1 cellular context compared by ENCODE assay signal in the genomic region with DNA sequence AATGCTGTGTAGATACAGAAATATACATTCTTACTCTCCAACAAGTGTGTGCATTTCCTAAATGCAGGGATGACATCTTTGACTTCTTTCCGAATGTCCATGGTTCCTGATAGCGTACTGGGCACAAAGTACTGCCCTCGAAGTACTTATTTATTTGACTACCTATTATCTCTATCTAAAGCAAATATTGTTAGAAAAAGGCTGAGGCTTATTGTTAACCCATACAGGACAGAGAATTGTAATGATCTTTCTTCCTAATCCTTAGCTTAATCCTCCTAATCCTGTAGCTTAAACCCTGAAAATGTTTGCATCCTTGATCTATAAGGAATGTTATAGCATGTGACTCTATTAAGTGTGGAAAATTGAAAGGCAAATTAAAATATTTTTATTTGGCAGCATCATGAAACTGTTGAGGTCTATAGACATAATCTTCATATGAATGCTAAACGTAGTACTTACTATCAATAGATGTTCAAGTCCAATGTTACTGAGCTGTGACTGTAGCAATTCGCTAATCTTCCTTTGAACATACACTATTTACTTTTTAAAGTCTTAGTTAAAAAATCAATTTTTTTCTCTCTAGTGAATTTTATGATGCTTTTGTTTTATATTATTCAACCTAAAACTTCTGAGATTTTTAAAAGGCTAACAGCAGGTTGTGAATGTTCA.
TF ChIP-seq lines count a peak whose summit lies in the region.

No MANE protein-coding gene starts in this region.

TF ChIP-seq in HepG2, 621 proteins besides CTCF, POLR2A, EP300 and RAD21 (continued from another document and continues in another):
- TF ChIP-seq ZBTB40 (IDR thresholded peaks at IDR 0.05) (no peak), ZBTB40 (CRISPR knock-in tag; IDR thresholded peaks at IDR 0.05) (no peak), JUN (CRISPR knock-in tag; IDR thresholded peaks at IDR 0.05) (no peak), AHR (CRISPR knock-in tag; IDR thresholded peaks at IDR 0.05) (no peak), FOXO1 (CRISPR knock-in tag; IDR thresholded peaks at IDR 0.05) (peak; percentile 52; the same call in 1 of the 2 replicates), FOXA3 (CRISPR knock-in tag; IDR thresholded peaks at IDR 0.05) (peak; percentile 71; the same call in 1 of the 2 replicates), ELF1 (CRISPR knock-in tag; IDR thresholded peaks at IDR 0.05) (no peak), ZNF550 (CRISPR knock-in tag; IDR thresholded peaks at IDR 0.05; ENCODE audit: borderline replicate concordance) (no peak), ATF7 (IDR thresholded peaks at IDR 0.05) (no peak), ATF7 (CRISPR knock-in tag; IDR thresholded peaks at IDR 0.05) (no peak), CHD2 (IDR thresholded peaks at IDR 0.05; ENCODE audit: low read depth, low read length) (no peak), MTF1 (CRISPR knock-in tag; IDR thresholded peaks at IDR 0.05) (no peak), MXI1 (IDR thresholded peaks at IDR 0.05; ENCODE audit: borderline replicate concordance, low read depth, low read length) (no peak), ARID3A (IDR thresholded peaks at IDR 0.05; ENCODE audit: low read depth, low read length) (0 out of 2 replicates have a peak, but pooled peaks have one; percentile 64), RBFOX2 (IDR thresholded peaks at IDR 0.05; ENCODE audit: low read depth, low read length) (no peak), RAD51 (IDR thresholded peaks at IDR 0.05; ENCODE audit: borderline replicate concordance) (no peak), HOXD1 (CRISPR knock-in tag; IDR thresholded peaks at IDR 0.05) (no peak), GTF3A (CRISPR knock-in tag; conservative IDR thresholded peaks at IDR 0.05) (no peak), FLYWCH1 (CRISPR knock-in tag; IDR thresholded peaks at IDR 0.05) (no peak), TAF1 (CRISPR knock-in tag; IDR thresholded peaks at IDR 0.05) (no peak), CREM (IDR thresholded peaks at IDR 0.05) (no peak), CREM (CRISPR knock-in tag; IDR thresholded peaks at IDR 0.05) (no peak), ZNF484 (CRISPR knock-in tag; IDR thresholded peaks at IDR 0.05; ENCODE audit: borderline replicate concordance, low read depth) (no peak), NFATC3 (CRISPR knock-in tag; IDR thresholded peaks at IDR 0.05) (no peak), ZNF792 (CRISPR knock-in tag; IDR thresholded peaks at IDR 0.05) (no peak), ZNF543 (CRISPR knock-in tag; IDR thresholded peaks at IDR 0.05) (no peak), PHF5A (CRISPR knock-in tag; IDR thresholded peaks at IDR 0.05; ENCODE audit: low read depth, unreplicated experiment) (no peak), SOX5 (CRISPR knock-in tag; IDR thresholded peaks at IDR 0.05; ENCODE audit: borderline replicate concordance) (peak; percentile 75)
- TF ChIP-seq, protein P1, sequence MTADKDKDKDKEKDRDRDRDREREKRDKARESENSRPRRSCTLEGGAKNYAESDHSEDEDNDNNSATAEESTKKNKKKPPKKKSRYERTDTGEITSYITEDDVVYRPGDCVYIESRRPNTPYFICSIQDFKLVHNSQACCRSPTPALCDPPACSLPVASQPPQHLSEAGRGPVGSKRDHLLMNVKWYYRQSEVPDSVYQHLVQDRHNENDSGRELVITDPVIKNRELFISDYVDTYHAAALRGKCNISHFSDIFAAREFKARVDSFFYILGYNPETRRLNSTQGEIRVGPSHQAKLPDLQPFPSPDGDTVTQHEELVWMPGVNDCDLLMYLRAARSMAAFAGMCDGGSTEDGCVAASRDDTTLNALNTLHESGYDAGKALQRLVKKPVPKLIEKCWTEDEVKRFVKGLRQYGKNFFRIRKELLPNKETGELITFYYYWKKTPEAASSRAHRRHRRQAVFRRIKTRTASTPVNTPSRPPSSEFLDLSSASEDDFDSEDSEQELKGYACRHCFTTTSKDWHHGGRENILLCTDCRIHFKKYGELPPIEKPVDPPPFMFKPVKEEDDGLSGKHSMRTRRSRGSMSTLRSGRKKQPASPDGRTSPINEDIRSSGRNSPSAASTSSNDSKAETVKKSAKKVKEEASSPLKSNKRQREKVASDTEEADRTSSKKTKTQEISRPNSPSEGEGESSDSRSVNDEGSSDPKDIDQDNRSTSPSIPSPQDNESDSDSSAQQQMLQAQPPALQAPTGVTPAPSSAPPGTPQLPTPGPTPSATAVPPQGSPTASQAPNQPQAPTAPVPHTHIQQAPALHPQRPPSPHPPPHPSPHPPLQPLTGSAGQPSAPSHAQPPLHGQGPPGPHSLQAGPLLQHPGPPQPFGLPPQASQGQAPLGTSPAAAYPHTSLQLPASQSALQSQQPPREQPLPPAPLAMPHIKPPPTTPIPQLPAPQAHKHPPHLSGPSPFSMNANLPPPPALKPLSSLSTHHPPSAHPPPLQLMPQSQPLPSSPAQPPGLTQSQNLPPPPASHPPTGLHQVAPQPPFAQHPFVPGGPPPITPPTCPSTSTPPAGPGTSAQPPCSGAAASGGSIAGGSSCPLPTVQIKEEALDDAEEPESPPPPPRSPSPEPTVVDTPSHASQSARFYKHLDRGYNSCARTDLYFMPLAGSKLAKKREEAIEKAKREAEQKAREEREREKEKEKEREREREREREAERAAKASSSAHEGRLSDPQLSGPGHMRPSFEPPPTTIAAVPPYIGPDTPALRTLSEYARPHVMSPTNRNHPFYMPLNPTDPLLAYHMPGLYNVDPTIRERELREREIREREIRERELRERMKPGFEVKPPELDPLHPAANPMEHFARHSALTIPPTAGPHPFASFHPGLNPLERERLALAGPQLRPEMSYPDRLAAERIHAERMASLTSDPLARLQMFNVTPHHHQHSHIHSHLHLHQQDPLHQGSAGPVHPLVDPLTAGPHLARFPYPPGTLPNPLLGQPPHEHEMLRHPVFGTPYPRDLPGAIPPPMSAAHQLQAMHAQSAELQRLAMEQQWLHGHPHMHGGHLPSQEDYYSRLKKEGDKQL (CRISPR knock-in tag; IDR thresholded peaks at IDR 0.05; ENCODE audit: low read depth), result peak; percentile 75; the same call in 1 of the 2 replicates
- TF ChIP-seq, protein P2, sequence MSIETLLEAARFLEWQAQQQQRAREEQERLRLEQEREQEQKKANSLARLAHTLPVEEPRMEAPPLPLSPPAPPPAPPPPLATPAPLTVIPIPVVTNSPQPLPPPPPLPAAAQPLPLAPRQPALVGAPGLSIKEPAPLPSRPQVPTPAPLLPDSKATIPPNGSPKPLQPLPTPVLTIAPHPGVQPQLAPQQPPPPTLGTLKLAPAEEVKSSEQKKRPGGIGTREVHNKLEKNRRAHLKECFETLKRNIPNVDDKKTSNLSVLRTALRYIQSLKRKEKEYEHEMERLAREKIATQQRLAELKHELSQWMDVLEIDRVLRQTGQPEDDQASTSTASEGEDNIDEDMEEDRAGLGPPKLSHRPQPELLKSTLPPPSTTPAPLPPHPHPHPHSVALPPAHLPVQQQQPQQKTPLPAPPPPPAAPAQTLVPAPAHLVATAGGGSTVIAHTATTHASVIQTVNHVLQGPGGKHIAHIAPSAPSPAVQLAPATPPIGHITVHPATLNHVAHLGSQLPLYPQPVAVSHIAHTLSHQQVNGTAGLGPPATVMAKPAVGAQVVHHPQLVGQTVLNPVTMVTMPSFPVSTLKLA (IDR thresholded peaks at IDR 0.05), result no peak
- TF ChIP-seq, protein P3, sequence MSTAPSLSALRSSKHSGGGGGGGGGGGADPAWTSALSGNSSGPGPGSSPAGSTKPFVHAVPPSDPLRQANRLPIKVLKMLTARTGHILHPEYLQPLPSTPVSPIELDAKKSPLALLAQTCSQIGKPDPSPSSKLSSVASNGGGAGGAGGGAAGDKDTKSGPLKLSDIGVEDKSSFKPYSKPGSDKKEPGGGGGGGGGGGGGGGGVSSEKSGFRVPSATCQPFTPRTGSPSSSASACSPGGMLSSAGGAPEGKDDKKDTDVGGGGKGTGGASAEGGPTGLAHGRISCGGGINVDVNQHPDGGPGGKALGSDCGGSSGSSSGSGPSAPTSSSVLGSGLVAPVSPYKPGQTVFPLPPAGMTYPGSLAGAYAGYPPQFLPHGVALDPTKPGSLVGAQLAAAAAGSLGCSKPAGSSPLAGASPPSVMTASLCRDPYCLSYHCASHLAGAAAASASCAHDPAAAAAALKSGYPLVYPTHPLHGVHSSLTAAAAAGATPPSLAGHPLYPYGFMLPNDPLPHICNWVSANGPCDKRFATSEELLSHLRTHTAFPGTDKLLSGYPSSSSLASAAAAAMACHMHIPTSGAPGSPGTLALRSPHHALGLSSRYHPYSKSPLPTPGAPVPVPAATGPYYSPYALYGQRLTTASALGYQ (CRISPR knock-in tag; IDR thresholded peaks at IDR 0.05), result peak; percentile 63; the same call in 1 of the 2 replicates
- TF ChIP-seq, protein P4, sequence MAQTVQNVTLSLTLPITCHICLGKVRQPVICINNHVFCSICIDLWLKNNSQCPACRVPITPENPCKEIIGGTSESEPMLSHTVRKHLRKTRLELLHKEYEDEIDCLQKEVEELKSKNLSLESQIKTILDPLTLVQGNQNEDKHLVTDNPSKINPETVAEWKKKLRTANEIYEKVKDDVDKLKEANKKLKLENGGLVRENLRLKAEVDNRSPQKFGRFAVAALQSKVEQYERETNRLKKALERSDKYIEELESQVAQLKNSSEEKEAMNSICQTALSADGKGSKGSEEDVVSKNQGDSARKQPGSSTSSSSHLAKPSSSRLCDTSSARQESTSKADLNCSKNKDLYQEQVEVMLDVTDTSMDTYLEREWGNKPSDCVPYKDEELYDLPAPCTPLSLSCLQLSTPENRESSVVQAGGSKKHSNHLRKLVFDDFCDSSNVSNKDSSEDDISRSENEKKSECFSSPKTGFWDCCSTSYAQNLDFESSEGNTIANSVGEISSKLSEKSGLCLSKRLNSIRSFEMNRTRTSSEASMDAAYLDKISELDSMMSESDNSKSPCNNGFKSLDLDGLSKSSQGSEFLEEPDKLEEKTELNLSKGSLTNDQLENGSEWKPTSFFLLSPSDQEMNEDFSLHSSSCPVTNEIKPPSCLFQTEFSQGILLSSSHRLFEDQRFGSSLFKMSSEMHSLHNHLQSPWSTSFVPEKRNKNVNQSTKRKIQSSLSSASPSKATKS (CRISPR knock-in tag; IDR thresholded peaks at IDR 0.05), result no peak
- TF ChIP-seq, protein P5, sequence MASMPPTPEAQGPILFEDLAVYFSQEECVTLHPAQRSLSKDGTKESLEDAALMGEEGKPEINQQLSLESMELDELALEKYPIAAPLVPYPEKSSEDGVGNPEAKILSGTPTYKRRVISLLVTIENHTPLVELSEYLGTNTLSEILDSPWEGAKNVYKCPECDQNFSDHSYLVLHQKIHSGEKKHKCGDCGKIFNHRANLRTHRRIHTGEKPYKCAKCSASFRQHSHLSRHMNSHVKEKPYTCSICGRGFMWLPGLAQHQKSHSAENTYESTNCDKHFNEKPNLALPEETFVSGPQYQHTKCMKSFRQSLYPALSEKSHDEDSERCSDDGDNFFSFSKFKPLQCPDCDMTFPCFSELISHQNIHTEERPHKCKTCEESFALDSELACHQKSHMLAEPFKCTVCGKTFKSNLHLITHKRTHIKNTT (CRISPR knock-in tag; IDR thresholded peaks at IDR 0.05), result no peak
